1 cellular context compared by ENCODE assay signal in genomic region chr7:39688611-39689485, GRCh38.
TF ChIP-seq lines count a peak whose summit lies in the region.

No MANE protein-coding gene starts in this region.

TF ChIP-seq in GM23338, 12 proteins besides CTCF, POLR2A, EP300 and RAD21:
- TF ChIP-seq, protein P1, sequence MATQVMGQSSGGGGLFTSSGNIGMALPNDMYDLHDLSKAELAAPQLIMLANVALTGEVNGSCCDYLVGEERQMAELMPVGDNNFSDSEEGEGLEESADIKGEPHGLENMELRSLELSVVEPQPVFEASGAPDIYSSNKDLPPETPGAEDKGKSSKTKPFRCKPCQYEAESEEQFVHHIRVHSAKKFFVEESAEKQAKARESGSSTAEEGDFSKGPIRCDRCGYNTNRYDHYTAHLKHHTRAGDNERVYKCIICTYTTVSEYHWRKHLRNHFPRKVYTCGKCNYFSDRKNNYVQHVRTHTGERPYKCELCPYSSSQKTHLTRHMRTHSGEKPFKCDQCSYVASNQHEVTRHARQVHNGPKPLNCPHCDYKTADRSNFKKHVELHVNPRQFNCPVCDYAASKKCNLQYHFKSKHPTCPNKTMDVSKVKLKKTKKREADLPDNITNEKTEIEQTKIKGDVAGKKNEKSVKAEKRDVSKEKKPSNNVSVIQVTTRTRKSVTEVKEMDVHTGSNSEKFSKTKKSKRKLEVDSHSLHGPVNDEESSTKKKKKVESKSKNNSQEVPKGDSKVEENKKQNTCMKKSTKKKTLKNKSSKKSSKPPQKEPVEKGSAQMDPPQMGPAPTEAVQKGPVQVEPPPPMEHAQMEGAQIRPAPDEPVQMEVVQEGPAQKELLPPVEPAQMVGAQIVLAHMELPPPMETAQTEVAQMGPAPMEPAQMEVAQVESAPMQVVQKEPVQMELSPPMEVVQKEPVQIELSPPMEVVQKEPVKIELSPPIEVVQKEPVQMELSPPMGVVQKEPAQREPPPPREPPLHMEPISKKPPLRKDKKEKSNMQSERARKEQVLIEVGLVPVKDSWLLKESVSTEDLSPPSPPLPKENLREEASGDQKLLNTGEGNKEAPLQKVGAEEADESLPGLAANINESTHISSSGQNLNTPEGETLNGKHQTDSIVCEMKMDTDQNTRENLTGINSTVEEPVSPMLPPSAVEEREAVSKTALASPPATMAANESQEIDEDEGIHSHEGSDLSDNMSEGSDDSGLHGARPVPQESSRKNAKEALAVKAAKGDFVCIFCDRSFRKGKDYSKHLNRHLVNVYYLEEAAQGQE (IDR thresholded peaks at IDR 0.05; ENCODE audit: unreplicated experiment): no peak
- TF ChIP-seq JUNB (IDR thresholded peaks at IDR 0.05; ENCODE audit: unreplicated experiment) (no peak), ZNF462 (CRISPR knock-in tag; IDR thresholded peaks at IDR 0.05) (no peak), EZH2phosphoT487 (IDR thresholded peaks at IDR 0.05; ENCODE audit: unreplicated experiment) (no peak), EZH2 (IDR thresholded peaks at IDR 0.05; ENCODE audit: low read depth, unreplicated experiment) (no peak), CREB1 (CRISPR knock-in tag; IDR thresholded peaks at IDR 0.05; ENCODE audit: low read depth) (no peak), NANOG (IDR thresholded peaks at IDR 0.05; ENCODE audit: borderline replicate concordance) (no peak), ZNF114 (CRISPR knock-in tag; IDR thresholded peaks at IDR 0.05) (no peak), STAT1 (IDR thresholded peaks at IDR 0.05; ENCODE audit: unreplicated experiment) (no peak), POLR2AphosphoS5 (IDR thresholded peaks at IDR 0.05; ENCODE audit: low read depth) (no peak), ZNF331 (CRISPR knock-in tag; IDR thresholded peaks at IDR 0.05; ENCODE audit: low read depth) (no peak)
- TF ChIP-seq, protein P2, sequence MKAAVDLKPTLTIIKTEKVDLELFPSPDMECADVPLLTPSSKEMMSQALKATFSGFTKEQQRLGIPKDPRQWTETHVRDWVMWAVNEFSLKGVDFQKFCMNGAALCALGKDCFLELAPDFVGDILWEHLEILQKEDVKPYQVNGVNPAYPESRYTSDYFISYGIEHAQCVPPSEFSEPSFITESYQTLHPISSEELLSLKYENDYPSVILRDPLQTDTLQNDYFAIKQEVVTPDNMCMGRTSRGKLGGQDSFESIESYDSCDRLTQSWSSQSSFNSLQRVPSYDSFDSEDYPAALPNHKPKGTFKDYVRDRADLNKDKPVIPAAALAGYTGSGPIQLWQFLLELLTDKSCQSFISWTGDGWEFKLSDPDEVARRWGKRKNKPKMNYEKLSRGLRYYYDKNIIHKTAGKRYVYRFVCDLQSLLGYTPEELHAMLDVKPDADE (IDR thresholded peaks at IDR 0.05): no peak
